In genomic region chr7:74148491-74148890, GRCh38 we compare ENCODE assay signal across 26 cellular contexts. TPM values are rescaled to one million over a fixed set of nuclear protein-coding genes. Genes with fewer than 3 reads are reported as not detected.
A peak's percentile ranks its signal among the peaks of the same experiment; 100 is the strongest.
DNase-seq lines count a peak whose midpoint lies in the region; ATAC-seq, FAIRE-seq and TF ChIP-seq lines count a peak whose summit lies in the region.
"Had no signal": no experiment of that assay in that cellular context is flagged by ENCODE, and none has a peak within 500 bp of the region (broad histone marks: within the 10 kb centered on the region; RNA-seq: fewer than 3 reads in every experiment).

No MANE protein-coding gene starts in this region.

- no peak overlapping the region for H3K4me2 ChIP-seq in K562 (ENCODE audit: insufficient read depth, low read length)
- H3K4me2 ChIP-seq: A549; BLaER1 treated with 17β-estradiol and CSF1 and Interleukin-3, amounts not matched to agents 10 nM and 100 nM; GM23338 had no signal

- no peaks in the 10 kb centered on the region; a peak in 2 of 5 replicates for H3K4me1 ChIP-seq in K562 (replicated peaks in 1 of 2; ENCODE audit: control insufficient read depth in 2 of 2, insufficient read depth in 2 of 2, low read length in 2 of 2)
- H3K4me1 ChIP-seq: A549, BE2C, HAP-1 had no signal

- no peak overlapping the region for H3K27ac ChIP-seq in K562 (ENCODE audit: extremely low read depth, low read depth, low read length)
- H3K27ac ChIP-seq: A549; BLaER1 treated with 17β-estradiol and CSF1 and Interleukin-3, amounts not matched to agents 10 nM and 100 nM had no signal

- peaks cover 21% of the 10 kb centered on the region for H3K4me1 Mint-ChIP-seq in nephron progenitor cell
- H3K4me1 Mint-ChIP-seq: CD14-positive monocyte; CD8-positive, alpha-beta memory T cell; GM23338 had no signal

- TF ChIP-seq RAD21 in K562 (CRISPR knock-in tag; conservative IDR thresholded peaks at IDR 0.05 in 1 of 2, IDR thresholded peaks at IDR 0.05 in 1 of 2): no peak

- H3K27me3 Mint-ChIP-seq in nephron progenitor cell (ENCODE audit: low read depth, poor library complexity): peaks cover 9% of the 10 kb centered on the region

- no peak for TF ChIP-seq EP300 in K562 (IDR thresholded peaks at IDR 0.05; ENCODE audit: low read length)

- peak overlapping the region; percentile 72 for H3K27ac Mint-ChIP-seq in nephron progenitor cell
- H3K27ac Mint-ChIP-seq: CD14-positive monocyte; CD4-positive, alpha-beta T cell; CD8-positive, alpha-beta memory T cell; GM23338 had no signal

- no peaks in the 10 kb centered on the region for H3K79me2 ChIP-seq in K562 (ENCODE audit: control insufficient read depth, insufficient read depth, low read length)

- DNase-seq in NCI-H510A treated with DMSO at 0.1 percent for 48 hours (lab: John Stamatoyannopoulos, UW): peak; percentile 4
- no peak for DNase-seq in NCI-H510A (lab: John Stamatoyannopoulos, UW)
- peak; percentile 19 for DNase-seq in M059J (ENCODE audit: low read depth)
- no peak for DNase-seq in K562 (ENCODE audit: extremely low read depth in 1 of 4, low spot score in 3 of 4)
- no peak for DNase-seq in nephron progenitor cell
- no peak for DNase-seq in activated naive CD4-positive, alpha-beta T cell treated with anti-CD3 and anti-CD28 coated beads, Interleukin-2, amount 50 U/mL, for 16 hours
- DNase-seq in NCI-H1694 treated with DMSO at 0.1 percent for 48 hours (lab: John Stamatoyannopoulos, UW): no peak
- DNase-seq: 8988T; ACHN; AML-193; BE2C; CD4-positive, alpha-beta T cell; CD8-positive, alpha-beta memory T cell; DMS 273 treated with DMSO at 0.1 percent for 48 hours; DMS79; EL; GDM1 had no signal

- H4K20me1 ChIP-seq in K562 (replicated peaks; ENCODE audit: control insufficient read depth, insufficient read depth, low read length): no peaks in the 10 kb centered on the region
- H4K20me1 ChIP-seq: BLaER1 treated with 17β-estradiol and CSF1 and Interleukin-3, amounts not matched to agents 10 nM and 100 nM had no signal

- WGBS in K562 (ENCODE audit: insufficient coverage, low coverage, missing lambda C conversion rate): 15% methylated on average over 1 of the region's 1 CpG

- 0 out of 2 replicates have a peak overlapping the region, but pooled peaks have one; percentile 44 for H2AFZ ChIP-seq in K562 (ENCODE audit: low read depth, low read length)
- H2AFZ ChIP-seq: GM23338 had no signal

- POLR2A ChIA-PET in K562 (lab: Yijun Ruan, JAX): interaction anchor here (1.0 kb wide), 1 partner anchor 9 kb away, joined by 3 read pairs; no protein-coding TSS in a partner anchor

- no peak for TF ChIP-seq POLR2A in K562 (conservative IDR thresholded peaks at IDR 0.05)

- no peak overlapping the region for H3K4me3 Mint-ChIP-seq in nephron progenitor cell
- H3K4me3 Mint-ChIP-seq: CD14-positive monocyte; CD4-positive, alpha-beta T cell; CD8-positive, alpha-beta memory T cell; GM23338 had no signal

- in situ Hi-C loops in K562 (cut with MboI): no loop called here

- TF ChIP-seq CTCF in K562 (IDR thresholded peaks at IDR 0.05 in 2 of 3, conservative IDR thresholded peaks at IDR 0.05 in 1 of 3; ENCODE audit: insufficient read depth in 2 of 3, low read depth in 1 of 3, low read length in 3 of 3) (no peak), nephron progenitor cell (IDR thresholded peaks at IDR 0.05) (no peak)

- no peaks in the 10 kb centered on the region for H3K27me3 ChIP-seq in K562 (ENCODE audit: control insufficient read depth in 2 of 2, insufficient read depth in 2 of 2, low read length in 2 of 2)
- H3K27me3 ChIP-seq: BE2C; BLaER1 treated with 17β-estradiol and CSF1 and Interleukin-3, amounts not matched to agents 10 nM and 100 nM had no signal

- H3K36me3 Mint-ChIP-seq in nephron progenitor cell (ENCODE audit: low read depth): no peaks in the 10 kb centered on the region
- H3K36me3 Mint-ChIP-seq: CD14-positive monocyte; CD8-positive, alpha-beta memory T cell had no signal

- H3K9me3 ChIP-seq in K562 (replicated peaks; ENCODE audit: control insufficient read depth, insufficient read depth, low read depth, low read length): peaks cover 4% of the 10 kb centered on the region; the same call in 1 of the 2 replicates
- H3K9me3 ChIP-seq: A549, BE2C had no signal

- peaks cover 26% of the 10 kb centered on the region for H3K9me3 Mint-ChIP-seq in nephron progenitor cell
- H3K9me3 Mint-ChIP-seq: CD4-positive, alpha-beta T cell; CD8-positive, alpha-beta memory T cell had no signal

- no peak for ATAC-seq in K562
- ATAC-seq: A549, GM12878, GM23338 had no signal

- H3K4me3 ChIP-seq in K562: no peak overlapping the region
- H3K4me3 ChIP-seq: A549; BLaER1 treated with 17β-estradiol and CSF1 and Interleukin-3, amounts not matched to agents 10 nM and 100 nM; GM12878; GM23338; HAP-1 had no signal

- FAIRE-seq in K562 (lab: Jason Lieb, UNC): no peak
- FAIRE-seq: A549, D721Med, GM12878, GM18507, H54 had no signal

- no TSS peak for BruUV-seq in K562 (replicated peaks; lab: Mats Ljungman, UMichigan)

- H3K9ac ChIP-seq in K562 (ENCODE audit: insufficient read depth in 1 of 2, low read depth in 2 of 2, low read length in 2 of 2): no peak overlapping the region
- H3K9ac ChIP-seq: BLaER1 treated with 17β-estradiol and CSF1 and Interleukin-3, amounts not matched to agents 10 nM and 100 nM had no signal

- no peaks in the 10 kb centered on the region for H3K9me1 ChIP-seq in K562 (ENCODE audit: control insufficient read depth, insufficient read depth, low read length)

- intact Hi-C loops in K562 (cut with micrococcal nuclease): no loop called here

- no peaks in the 10 kb centered on the region for H3K36me3 ChIP-seq in K562 (ENCODE audit: control insufficient read depth, insufficient read depth, low read length)
- H3K36me3 ChIP-seq: BE2C, HAP-1 had no signal

- CTCF ChIA-PET in K562 (lab: Yijun Ruan, JAX; ENCODE audit: low intra/inter-chr PET ratio): no interaction called here

TF ChIP-seq in K562, 482 proteins besides CTCF, POLR2A, EP300 and RAD21:
- no peak for TF ChIP-seq RFX7 (CRISPR knock-in tag; IDR thresholded peaks at IDR 0.05)
- no peak for TF ChIP-seq SPI1 (IDR thresholded peaks at IDR 0.05; ENCODE audit: borderline replicate concordance, low read depth, low read length)
- TF ChIP-seq ZNF3 (CRISPR knock-in tag; IDR thresholded peaks at IDR 0.05): no peak
- peak; percentile 8 for TF ChIP-seq MEIS2 (IDR thresholded peaks at IDR 0.05; ENCODE audit: partially characterized antibody)
- 0 out of 2 replicates have a peak, but pooled peaks have one; percentile 10 for TF ChIP-seq TCF3 (CRISPR knock-in tag; IDR thresholded peaks at IDR 0.05)
- TF ChIP-seq, protein P1, sequence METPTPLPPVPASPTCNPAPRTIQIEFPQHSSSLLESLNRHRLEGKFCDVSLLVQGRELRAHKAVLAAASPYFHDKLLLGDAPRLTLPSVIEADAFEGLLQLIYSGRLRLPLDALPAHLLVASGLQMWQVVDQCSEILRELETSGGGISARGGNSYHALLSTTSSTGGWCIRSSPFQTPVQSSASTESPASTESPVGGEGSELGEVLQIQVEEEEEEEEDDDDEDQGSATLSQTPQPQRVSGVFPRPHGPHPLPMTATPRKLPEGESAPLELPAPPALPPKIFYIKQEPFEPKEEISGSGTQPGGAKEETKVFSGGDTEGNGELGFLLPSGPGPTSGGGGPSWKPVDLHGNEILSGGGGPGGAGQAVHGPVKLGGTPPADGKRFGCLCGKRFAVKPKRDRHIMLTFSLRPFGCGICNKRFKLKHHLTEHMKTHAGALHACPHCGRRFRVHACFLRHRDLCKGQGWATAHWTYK (CRISPR knock-in tag; IDR thresholded peaks at IDR 0.05): no peak

RNA-seq across cellular contexts. Expression of gene EIF4H, which starts 25.7 kb away (rescaled TPM):
- 223 and 331 TPM in 2 replicates for total RNA-seq in M059J (2014; rRNA removed; shearing (Covaris generic))
- 135 and 180 TPM in 2 replicates for total RNA-seq in K562 (2011; cell fraction: chromatin; rRNA removed; ENCODE audit: low replicate concordance)
- total RNA-seq in K562 (2011; cell fraction: nucleolus; rRNA removed): 102 and 103 TPM in 2 replicates
- 156 and 188 TPM in 2 replicates for total RNA-seq in K562 (2011; cell fraction: nucleoplasm; rRNA removed)
- total RNA-seq in K562 (2014; rRNA removed) (315 and 338 TPM in 2 replicates), K562 (2014; rRNA removed; fragmentation: Illumina TruSeq; extraction: Trizol) (262 and 319 TPM in 2 replicates), K562 (2015; rRNA removed; fragmentation: Illumina TruSeq; extraction: Trizol) (350 and 354 TPM in 2 replicates), K562 (2021) (408 and 416 TPM in 2 replicates)
- polyA plus RNA-seq in K562 (2011; rRNA removed) (346 and 435 TPM in 2 replicates), K562 (2014; fragmentation: Illumina TruSeq; extraction: Trizol) (319 and 334 TPM in 2 replicates), K562 (2014; fragmentation: Nextera tagmentation; extraction: Ambion mirVana) (10 to 100 TPM; 11.0 to 15.9 TPM), K562 (2014; rRNA removed) (369 and 425 TPM in 2 replicates)
- 391 and 403 TPM in 2 replicates for polyA plus RNA-seq in K562 (2011; cell fraction: cytosol; rRNA removed)
- 160 and 185 TPM in 2 replicates for polyA plus RNA-seq in K562 (2011; cell fraction: nucleus; rRNA removed)
- 372 and 407 TPM in 2 replicates for polyA plus RNA-seq in K562 (2012)
- polyA minus RNA-seq in K562 (2011; rRNA and poly(A)+ RNA removed): 295 and 304 TPM in 2 replicates
- 159 and 193 TPM in 2 replicates for polyA minus RNA-seq in K562 (2011; cell fraction: cytosol; rRNA and poly(A)+ RNA removed)
- 95.7 and 151 TPM in 2 replicates for polyA minus RNA-seq in K562 (2011; cell fraction: nucleus; rRNA and poly(A)+ RNA removed)

Comparison
In these comparisons a context has a peak if more than half of its experiments do, and no peak if none do; other contexts are left out.
1. DNase-seq: peak in NCI-H510A treated with DMSO at 0.1 percent for 48 hours (single experiment) and M059J (single experiment); none in NCI-H510A (single experiment), K562 (0 of 4), nephron progenitor cell (single experiment), activated naive CD4-positive, alpha-beta T cell treated with anti-CD3 and anti-CD28 coated beads, Interleukin-2, amount 50 U/mL, for 16 hours (single experiment) and NCI-H1694 treated with DMSO at 0.1 percent for 48 hours (single experiment).